ENCODE assay signal across 29 cellular contexts in the genomic region with DNA sequence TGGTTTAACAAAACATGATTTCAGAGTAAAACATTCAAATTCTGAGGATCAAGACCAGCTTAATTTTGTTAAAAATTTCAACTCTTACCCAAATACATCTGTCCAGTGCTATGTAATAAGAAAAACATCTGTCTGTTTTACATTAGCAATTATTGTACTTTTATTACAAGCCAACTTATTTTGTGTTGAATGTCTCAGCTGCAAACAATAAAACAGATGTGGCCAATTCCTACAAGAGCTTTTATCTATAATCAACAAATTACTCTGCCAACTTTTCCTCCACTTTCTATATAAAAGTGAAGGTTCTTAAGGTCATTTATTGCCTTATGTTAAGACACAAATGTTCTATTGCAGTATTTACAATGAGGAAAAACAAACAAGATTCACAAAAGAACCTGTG.
"Had no signal": no experiment of that assay in that cellular context is flagged by ENCODE, and none has a peak within 500 bp of the region (broad histone marks: within the 10 kb centered on the region; RNA-seq: fewer than 3 reads in every experiment).

No MANE protein-coding gene starts in this region.

- H3K4me1 ChIP-seq: breast epithelium, esophagus squamous epithelium, gastrocnemius medialis, left lung, lower lobe of right lung, right lobe of liver, upper lobe of left lung had no signal

- H3K27me3 ChIP-seq: breast epithelium, esophagus squamous epithelium, gastrocnemius medialis, left lung, neutrophil, right lobe of liver, upper lobe of left lung, vagina had no signal

- H3K27ac ChIP-seq: breast epithelium, esophagus squamous epithelium, gastrocnemius medialis, left lung, lower lobe of right lung, neutrophil, right lobe of liver, upper lobe of left lung, vagina had no signal

- H3K36me3 ChIP-seq: breast epithelium, esophagus squamous epithelium, gastrocnemius medialis, left lung, lower lobe of right lung, neutrophil, right lobe of liver, upper lobe of left lung, vagina had no signal

- H3K4me3 Mint-ChIP-seq: activated CD4-positive, alpha-beta memory T cell treated with anti-CD3 and anti-CD28 coated beads, Interleukin-2, amount 10 ng/mL, durations not matched to agents 7 days and 5 days; activated CD4-positive, alpha-beta T cell treated with anti-CD3 and anti-CD28 coated beads, Interleukin-2, amount 10 ng/mL, durations not matched to agents 7 days and 5 days; activated naive CD4-positive, alpha-beta T cell treated with anti-CD3 and anti-CD28 coated beads, Interleukin-2, amount 10 ng/mL, durations not matched to agents 7 days and 5 days; activated naive CD8-positive, alpha-beta T cell treated with anti-CD3 and anti-CD28 coated beads, Interleukin-2, amount 10 ng/mL, durations not matched to agents 7 days and 5 days; activated T-cell treated with anti-CD3 and anti-CD28 coated beads, Interleukin-2, amount 50 U/mL, for 24 hours; dendritic cell treated with granulocyte-macrophage colony-stimulating factor and Interleukin-4, amounts not matched to agents 40 ng/mL and 50 ng/mL, for 4 days; endodermal cell; nephron progenitor cell had no signal

- H3K4me3 ChIP-seq: breast epithelium, esophagus squamous epithelium, gastrocnemius medialis, left lung, lower lobe of right lung, right lobe of liver, upper lobe of left lung, vagina had no signal

- FAIRE-seq: islet of Langerhans had no signal

- ATAC-seq: gastrocnemius medialis, left lung, lower lobe of right lung, right lobe of liver had no signal

- H3K4me1 Mint-ChIP-seq: activated CD4-positive, alpha-beta memory T cell treated with anti-CD3 and anti-CD28 coated beads, Interleukin-2, amount 10 ng/mL, durations not matched to agents 7 days and 5 days; activated CD4-positive, alpha-beta T cell treated with anti-CD3 and anti-CD28 coated beads, Interleukin-2, amount 10 ng/mL, durations not matched to agents 7 days and 5 days; activated naive CD4-positive, alpha-beta T cell treated with anti-CD3 and anti-CD28 coated beads, Interleukin-2, amount 10 ng/mL, durations not matched to agents 7 days and 5 days; activated naive CD8-positive, alpha-beta T cell treated with anti-CD3 and anti-CD28 coated beads, Interleukin-2, amount 10 ng/mL, durations not matched to agents 7 days and 5 days; nephron progenitor cell had no signal

- H3K36me3 Mint-ChIP-seq: activated naive CD4-positive, alpha-beta T cell treated with anti-CD3 and anti-CD28 coated beads, Interleukin-2, amount 10 ng/mL, durations not matched to agents 7 days and 5 days; activated naive CD8-positive, alpha-beta T cell treated with anti-CD3 and anti-CD28 coated beads, Interleukin-2, amount 10 ng/mL, durations not matched to agents 7 days and 5 days had no signal

- H3K9me3 ChIP-seq: breast epithelium, esophagus squamous epithelium, gastrocnemius medialis, left lung, lower lobe of right lung, neutrophil, right lobe of liver, upper lobe of left lung, vagina had no signal

- DNase-seq: activated CD4-positive, alpha-beta memory T cell treated with anti-CD3 and anti-CD28 coated beads, Interleukin-2, amount 10 ng/mL, durations not matched to agents 7 days and 5 days; activated CD4-positive, alpha-beta T cell treated with anti-CD3 and anti-CD28 coated beads for 1 hour; activated CD4-positive, alpha-beta T cell treated with anti-CD3 and anti-CD28 coated beads, Interleukin-2, amount 10 ng/mL, durations not matched to agents 7 days and 5 days; activated CD8-positive, alpha-beta memory T cell treated with anti-CD3 and anti-CD28 coated beads, Interleukin-2, amount 50 U/mL, for 48 hours; activated gamma-delta T cell; activated naive CD4-positive, alpha-beta T cell treated with anti-CD3 and anti-CD28 coated beads, Interleukin-2, amount 10 ng/mL, durations not matched to agents 7 days and 5 days; activated naive CD8-positive, alpha-beta T cell treated with anti-CD3 and anti-CD28 coated beads, Interleukin-2, amount 10 ng/mL, durations not matched to agents 7 days and 5 days; activated T-cell treated with anti-CD3 and anti-CD28 coated beads, Interleukin-2, amount 50 U/mL, for 24 hours; amniotic stem cell; central memory CD4-positive, alpha-beta T cell; endodermal cell; esophagus squamous epithelium; gastrocnemius medialis; glutamatergic neuron; left lung; lower lobe of right lung; mesendoderm; nephron progenitor cell; right lobe of liver; stimulated activated CD4-positive, alpha-beta T cell treated with anti-CD3 and anti-CD28 coated beads, Interleukin-2, amount 100 ng/mL, for 48 hours; stimulated activated naive CD4-positive, alpha-beta T cell treated with Interleukin-2 at 50 U/mL for 16 hours; T-helper 2 cell; upper lobe of left lung had no signal

- H3K27me3 Mint-ChIP-seq: activated CD4-positive, alpha-beta memory T cell treated with anti-CD3 and anti-CD28 coated beads, Interleukin-2, amount 10 ng/mL, durations not matched to agents 7 days and 5 days; activated CD4-positive, alpha-beta T cell treated with anti-CD3 and anti-CD28 coated beads, Interleukin-2, amount 10 ng/mL, durations not matched to agents 7 days and 5 days; activated naive CD4-positive, alpha-beta T cell treated with anti-CD3 and anti-CD28 coated beads, Interleukin-2, amount 10 ng/mL, durations not matched to agents 7 days and 5 days; activated naive CD8-positive, alpha-beta T cell treated with anti-CD3 and anti-CD28 coated beads, Interleukin-2, amount 10 ng/mL, durations not matched to agents 7 days and 5 days; activated T-cell treated with anti-CD3 and anti-CD28 coated beads, Interleukin-2, amount 50 U/mL, for 24 hours; dendritic cell treated with granulocyte-macrophage colony-stimulating factor and Interleukin-4, amounts not matched to agents 40 ng/mL and 50 ng/mL, for 4 days; progenitor cell of endocrine pancreas had no signal

- H3K27ac Mint-ChIP-seq: activated CD4-positive, alpha-beta memory T cell treated with anti-CD3 and anti-CD28 coated beads, Interleukin-2, amount 10 ng/mL, durations not matched to agents 7 days and 5 days; activated CD4-positive, alpha-beta T cell treated with anti-CD3 and anti-CD28 coated beads, Interleukin-2, amount 10 ng/mL, durations not matched to agents 7 days and 5 days; activated naive CD4-positive, alpha-beta T cell treated with anti-CD3 and anti-CD28 coated beads, Interleukin-2, amount 10 ng/mL, durations not matched to agents 7 days and 5 days; activated naive CD8-positive, alpha-beta T cell treated with anti-CD3 and anti-CD28 coated beads, Interleukin-2, amount 10 ng/mL, durations not matched to agents 7 days and 5 days; activated T-cell treated with anti-CD3 and anti-CD28 coated beads, Interleukin-2, amount 50 U/mL, for 24 hours; dendritic cell treated with granulocyte-macrophage colony-stimulating factor and Interleukin-4, amounts not matched to agents 40 ng/mL and 50 ng/mL, for 4 days; endodermal cell; nephron progenitor cell; progenitor cell of endocrine pancreas had no signal

- H3K9me3 Mint-ChIP-seq: dendritic cell treated with granulocyte-macrophage colony-stimulating factor and Interleukin-4, amounts not matched to agents 40 ng/mL and 50 ng/mL, for 4 days; endodermal cell; nephron progenitor cell had no signal
